ENCODE assay signal across 2 cellular contexts in the genomic region with DNA sequence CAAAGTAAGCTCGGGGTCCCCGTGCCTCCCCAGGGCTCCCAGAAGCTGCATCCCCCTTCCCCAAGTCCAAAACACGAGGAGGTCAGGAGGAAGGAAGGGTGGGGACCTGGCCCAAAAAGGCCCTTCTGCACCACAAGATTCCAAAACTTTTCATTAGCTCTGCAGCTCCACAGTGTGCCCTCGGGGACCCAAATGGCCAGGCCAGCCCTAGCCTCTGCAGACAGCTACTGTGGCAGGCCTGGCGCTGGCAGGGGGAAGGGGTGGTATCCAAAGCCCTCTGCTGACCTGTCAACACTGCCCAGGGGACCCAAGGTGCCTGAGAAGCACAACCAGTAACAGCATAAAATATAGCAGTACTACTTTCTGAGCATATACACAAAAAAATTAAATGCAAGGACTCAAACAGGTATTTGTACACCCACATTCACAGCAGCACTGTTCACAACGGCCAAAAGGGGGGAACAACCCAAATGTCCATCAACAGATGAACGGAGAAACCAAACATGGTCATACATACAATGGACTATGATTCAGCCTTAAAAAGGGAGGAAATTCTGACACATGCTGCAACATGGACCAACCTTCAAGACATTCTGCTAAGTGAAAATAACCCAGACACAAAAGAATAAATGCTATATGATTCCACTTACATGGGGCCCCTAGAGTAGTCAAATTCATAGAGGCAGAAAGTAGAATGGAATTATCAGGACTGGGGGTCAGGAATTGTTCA.
TF ChIP-seq lines count a peak whose summit lies in the region.

No MANE protein-coding gene starts in this region.

TF ChIP-seq in HCT116, 20 proteins besides CTCF, POLR2A, EP300 and RAD21:
- TF ChIP-seq SP1 (IDR thresholded peaks at IDR 0.05; ENCODE audit: low read depth) (no peak), TCF7L2 (IDR thresholded peaks at IDR 0.05; ENCODE audit: borderline replicate concordance, extremely low read depth, insufficient read depth, insufficient read length) (no peak), FOSL1 (IDR thresholded peaks at IDR 0.05; ENCODE audit: low read depth) (no peak), EZH2 (IDR thresholded peaks at IDR 0.05) (no peak), CBX3 (IDR thresholded peaks at IDR 0.05; ENCODE audit: low read depth) (no peak), EGR1 (IDR thresholded peaks at IDR 0.05; ENCODE audit: low read depth) (no peak), CEBPB (IDR thresholded peaks at IDR 0.05; ENCODE audit: low read depth) (no peak)
- TF ChIP-seq, protein P1, sequence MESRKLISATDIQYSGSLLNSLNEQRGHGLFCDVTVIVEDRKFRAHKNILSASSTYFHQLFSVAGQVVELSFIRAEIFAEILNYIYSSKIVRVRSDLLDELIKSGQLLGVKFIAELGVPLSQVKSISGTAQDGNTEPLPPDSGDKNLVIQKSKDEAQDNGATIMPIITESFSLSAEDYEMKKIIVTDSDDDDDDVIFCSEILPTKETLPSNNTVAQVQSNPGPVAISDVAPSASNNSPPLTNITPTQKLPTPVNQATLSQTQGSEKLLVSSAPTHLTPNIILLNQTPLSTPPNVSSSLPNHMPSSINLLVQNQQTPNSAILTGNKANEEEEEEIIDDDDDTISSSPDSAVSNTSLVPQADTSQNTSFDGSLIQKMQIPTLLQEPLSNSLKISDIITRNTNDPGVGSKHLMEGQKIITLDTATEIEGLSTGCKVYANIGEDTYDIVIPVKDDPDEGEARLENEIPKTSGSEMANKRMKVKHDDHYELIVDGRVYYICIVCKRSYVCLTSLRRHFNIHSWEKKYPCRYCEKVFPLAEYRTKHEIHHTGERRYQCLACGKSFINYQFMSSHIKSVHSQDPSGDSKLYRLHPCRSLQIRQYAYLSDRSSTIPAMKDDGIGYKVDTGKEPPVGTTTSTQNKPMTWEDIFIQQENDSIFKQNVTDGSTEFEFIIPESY (IDR thresholded peaks at IDR 0.05; ENCODE audit: extremely low read depth, insufficient replicate concordance, low read length): no peak
- TF ChIP-seq, protein P2, sequence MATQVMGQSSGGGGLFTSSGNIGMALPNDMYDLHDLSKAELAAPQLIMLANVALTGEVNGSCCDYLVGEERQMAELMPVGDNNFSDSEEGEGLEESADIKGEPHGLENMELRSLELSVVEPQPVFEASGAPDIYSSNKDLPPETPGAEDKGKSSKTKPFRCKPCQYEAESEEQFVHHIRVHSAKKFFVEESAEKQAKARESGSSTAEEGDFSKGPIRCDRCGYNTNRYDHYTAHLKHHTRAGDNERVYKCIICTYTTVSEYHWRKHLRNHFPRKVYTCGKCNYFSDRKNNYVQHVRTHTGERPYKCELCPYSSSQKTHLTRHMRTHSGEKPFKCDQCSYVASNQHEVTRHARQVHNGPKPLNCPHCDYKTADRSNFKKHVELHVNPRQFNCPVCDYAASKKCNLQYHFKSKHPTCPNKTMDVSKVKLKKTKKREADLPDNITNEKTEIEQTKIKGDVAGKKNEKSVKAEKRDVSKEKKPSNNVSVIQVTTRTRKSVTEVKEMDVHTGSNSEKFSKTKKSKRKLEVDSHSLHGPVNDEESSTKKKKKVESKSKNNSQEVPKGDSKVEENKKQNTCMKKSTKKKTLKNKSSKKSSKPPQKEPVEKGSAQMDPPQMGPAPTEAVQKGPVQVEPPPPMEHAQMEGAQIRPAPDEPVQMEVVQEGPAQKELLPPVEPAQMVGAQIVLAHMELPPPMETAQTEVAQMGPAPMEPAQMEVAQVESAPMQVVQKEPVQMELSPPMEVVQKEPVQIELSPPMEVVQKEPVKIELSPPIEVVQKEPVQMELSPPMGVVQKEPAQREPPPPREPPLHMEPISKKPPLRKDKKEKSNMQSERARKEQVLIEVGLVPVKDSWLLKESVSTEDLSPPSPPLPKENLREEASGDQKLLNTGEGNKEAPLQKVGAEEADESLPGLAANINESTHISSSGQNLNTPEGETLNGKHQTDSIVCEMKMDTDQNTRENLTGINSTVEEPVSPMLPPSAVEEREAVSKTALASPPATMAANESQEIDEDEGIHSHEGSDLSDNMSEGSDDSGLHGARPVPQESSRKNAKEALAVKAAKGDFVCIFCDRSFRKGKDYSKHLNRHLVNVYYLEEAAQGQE (IDR thresholded peaks at IDR 0.05; ENCODE audit: low read depth): no peak

TF ChIP-seq in HepG2, 621 proteins besides CTCF, POLR2A, EP300 and RAD21:
- TF ChIP-seq MEIS2 (CRISPR knock-in tag; IDR thresholded peaks at IDR 0.05) (no peak), ZFX (CRISPR knock-in tag; IDR thresholded peaks at IDR 0.05; ENCODE audit: low read depth) (0 out of 2 replicates have a peak, but pooled peaks have one; percentile 15)
